Comparison of ENCODE assay signal across 7 cellular contexts in genomic region chr5:141326088-141326854, GRCh38. TPM values are rescaled to one million over a fixed set of nuclear protein-coding genes. Genes with fewer than 3 reads are reported as not detected.
A peak's percentile ranks its signal among the peaks of the same experiment; 100 is the strongest.
DNase-seq lines count a peak whose midpoint lies in the region; ATAC-seq and TF ChIP-seq lines count a peak whose summit lies in the region.

No MANE protein-coding gene starts in this region.

- H3K4me3 Mint-ChIP-seq in activated naive CD4-positive, alpha-beta T cell treated with anti-CD3 and anti-CD28 coated beads, Interleukin-2, amount 10 ng/mL, durations not matched to agents 7 days and 5 days = peak overlapping the region; percentile 75

- peak overlapping the region; percentile 53 for H3K27ac Mint-ChIP-seq in activated naive CD4-positive, alpha-beta T cell treated with anti-CD3 and anti-CD28 coated beads, Interleukin-2, amount 10 ng/mL, durations not matched to agents 7 days and 5 days

- H3K36me3 Mint-ChIP-seq in activated naive CD4-positive, alpha-beta T cell treated with anti-CD3 and anti-CD28 coated beads, Interleukin-2, amount 10 ng/mL, durations not matched to agents 7 days and 5 days = peaks cover 15% of the 10 kb centered on the region

- no peaks in the 10 kb centered on the region for H3K4me1 ChIP-seq in prostate gland (replicated peaks)
- no peaks in the 10 kb centered on the region for H3K4me1 ChIP-seq in upper lobe of right lung

- H3K4me3 ChIP-seq in prostate gland (peak overlapping the region; percentile 11 to 12), upper lobe of right lung (peak overlapping the region; percentile 43)

- H3K27ac ChIP-seq in prostate gland (no peak overlapping the region), upper lobe of right lung (no peak overlapping the region)

- TF ChIP-seq POLR2A in prostate gland (IDR thresholded peaks at IDR 0.05) = no peak

- ATAC-seq in GM18868 (IDR thresholded peaks at IDR 0.05; ENCODE audit: unreplicated experiment) = peak; percentile 74
- ATAC-seq in HG03135 (IDR thresholded peaks at IDR 0.05; ENCODE audit: unreplicated experiment) = peak; percentile 86
- ATAC-seq in upper lobe of right lung = peak; percentile 90

- peaks cover 27% of the 10 kb centered on the region for H3K27me3 Mint-ChIP-seq in activated naive CD4-positive, alpha-beta T cell treated with anti-CD3 and anti-CD28 coated beads, Interleukin-2, amount 10 ng/mL, durations not matched to agents 7 days and 5 days

- CTCF ChIA-PET in activated naive CD4-positive, alpha-beta T cell treated with anti-CD3 and anti-CD28 coated beads, Interleukin-2, amount 10 ng/mL, durations not matched to agents 7 days and 5 days (lab: Charles Lee) = interaction anchor here (0.6 to 1.5 kb wide), 2 partner anchors 28 to 890 kb away, joined by 3 to 6 read pairs; no protein-coding TSS in a partner anchor

- H3K27me3 ChIP-seq in prostate gland (replicated peaks; ENCODE audit: insufficient read depth) (no peaks in the 10 kb centered on the region), upper lobe of right lung (peaks cover 3% of the 10 kb centered on the region)

- H3K9me3 ChIP-seq in prostate gland (no peaks in the 10 kb centered on the region), upper lobe of right lung (peaks cover 2% of the 10 kb centered on the region)

- H3K9me3 Mint-ChIP-seq in activated naive CD4-positive, alpha-beta T cell treated with anti-CD3 and anti-CD28 coated beads, Interleukin-2, amount 10 ng/mL, durations not matched to agents 7 days and 5 days = peaks cover 23% of the 10 kb centered on the region

- DNase-seq in RPMI8226 (peak; percentile 87), head of caudate nucleus (peak; percentile 67 to 91 (median 83)), prostate gland (ENCODE audit: low spot score) (no peak), upper lobe of right lung (peak; percentile 73)
- peak; percentile 79 for DNase-seq in activated naive CD4-positive, alpha-beta T cell treated with anti-CD3 and anti-CD28 coated beads, Interleukin-2, amount 10 ng/mL, durations not matched to agents 7 days and 5 days

- peaks cover 11% of the 10 kb centered on the region for H3K4me1 Mint-ChIP-seq in activated naive CD4-positive, alpha-beta T cell treated with anti-CD3 and anti-CD28 coated beads, Interleukin-2, amount 10 ng/mL, durations not matched to agents 7 days and 5 days

- peak in 1 of 4 experiments; percentile 35 for TF ChIP-seq CTCF in prostate gland (IDR thresholded peaks at IDR 0.05)
- peak; percentile 47 for TF ChIP-seq CTCF in upper lobe of right lung (IDR thresholded peaks at IDR 0.05)

- 12% methylated on average over 27 of the region's 27 CpGs for WGBS in prostate gland

- intact Hi-C loops in head of caudate nucleus (cut with DNase I) (no loop called here), prostate gland (cut with DNase I) (no loop called here), upper lobe of right lung (cut with DNase I) (no loop called here)

- no peaks in the 10 kb centered on the region for H3K36me3 ChIP-seq in prostate gland
- H3K36me3 ChIP-seq in upper lobe of right lung = no peaks in the 10 kb centered on the region

RNA-seq across cellular contexts. Expression of gene PCDHGA1, which starts 4.0 kb away (rescaled TPM):
- total RNA-seq in prostate gland (1 to 10 TPM in 1 of 2 donors, under 1 TPM in 1; 0.64 to 4.8 TPM), upper lobe of right lung (0.46 TPM)

RNA-seq across cellular contexts. Expression of gene TAF7, which starts 5.7 kb away (rescaled TPM):
- total RNA-seq in prostate gland (10 to 100 TPM; 59.3 to 85.9 TPM), upper lobe of right lung (60.4 TPM)

RNA-seq across cellular contexts. Expression of gene PCDHGA2, which starts 12.3 kb away (rescaled TPM):
- total RNA-seq in prostate gland = 10 to 100 TPM in 1 of 2 donors, 1 to 10 TPM in 1; 2.4 to 19.7 TPM
- total RNA-seq in upper lobe of right lung = 2.5 TPM

RNA-seq across cellular contexts. Expression of gene PCDHGA3, which starts 17.4 kb away (rescaled TPM):
- total RNA-seq in prostate gland (10 to 100 TPM in 1 of 2 donors, 1 to 10 TPM in 1; 1.3 to 18.2 TPM), upper lobe of right lung (1.7 TPM)

RNA-seq across cellular contexts. Expression of gene SLC25A2, which starts 22.4 kb away (rescaled TPM):
- 1 to 10 TPM in 1 of 2 donors, under 1 TPM in 1; 0.23 to 4.4 TPM for total RNA-seq in prostate gland
- 0.64 TPM for total RNA-seq in upper lobe of right lung
